Comparison of ENCODE assay signal across 1 cellular context in the genomic region with DNA sequence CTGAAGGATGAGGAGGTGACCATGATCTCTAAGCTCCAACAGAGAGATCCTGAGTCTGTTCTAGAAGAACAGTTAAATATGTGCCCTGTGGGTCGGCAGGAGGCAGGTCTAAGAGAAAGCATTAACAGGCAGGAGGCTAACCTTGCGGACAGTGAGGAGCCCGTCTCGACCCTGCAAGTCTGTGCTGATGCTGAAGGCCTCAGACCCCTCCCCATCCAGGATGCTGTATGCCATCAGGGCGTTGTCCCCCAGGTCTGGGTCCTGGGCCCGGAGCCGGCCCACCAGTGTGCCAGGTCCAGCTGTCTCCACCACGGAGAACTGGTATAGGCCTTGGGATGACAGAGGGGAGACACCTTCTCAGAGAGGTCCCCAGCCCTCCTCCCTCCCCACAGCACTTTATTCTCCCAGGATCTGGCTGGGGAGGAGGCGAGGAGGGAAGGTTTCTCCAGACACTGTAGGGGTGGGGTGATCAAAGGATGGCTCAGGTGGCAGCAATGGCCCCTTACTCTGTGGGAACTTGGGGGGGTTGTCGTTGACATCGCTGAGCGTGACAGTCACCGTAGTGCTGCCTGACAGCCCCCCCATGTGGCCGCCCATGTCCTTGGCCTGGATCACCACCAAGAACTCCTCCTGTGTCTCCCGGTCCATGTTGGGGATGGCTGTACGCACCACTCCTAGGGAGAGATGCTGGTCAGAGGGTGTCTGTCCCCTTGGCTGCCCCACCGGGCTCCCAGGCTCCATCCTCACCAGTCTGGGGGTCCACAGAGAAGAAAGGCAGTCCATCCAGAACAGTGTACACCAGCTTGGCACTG.
A peak's percentile ranks its signal among the peaks of the same experiment; 100 is the strongest.
TF ChIP-seq lines count a peak whose summit lies in the region.

No MANE protein-coding gene starts in this region.

TF ChIP-seq in HepG2, 621 proteins besides CTCF, POLR2A, EP300 and RAD21 (continued from another document and continues in another):
- no peak for TF ChIP-seq LRRFIP1 (CRISPR knock-in tag; conservative IDR thresholded peaks at IDR 0.05)
- no peak for TF ChIP-seq RBM39 (IDR thresholded peaks at IDR 0.05; ENCODE audit: low read depth, low read length, poor library complexity, severe bottlenecking)
- TF ChIP-seq FOXO1 (CRISPR knock-in tag; IDR thresholded peaks at IDR 0.05): no peak
- no peak for TF ChIP-seq ZSCAN25 (CRISPR knock-in tag; IDR thresholded peaks at IDR 0.05)
- TF ChIP-seq ZNF850 (CRISPR knock-in tag; conservative IDR thresholded peaks at IDR 0.05): no peak
- no peak for TF ChIP-seq ZNF333 (CRISPR knock-in tag; IDR thresholded peaks at IDR 0.05; ENCODE audit: borderline replicate concordance)
- no peak for TF ChIP-seq ZBTB10 (CRISPR knock-in tag; IDR thresholded peaks at IDR 0.05; ENCODE audit: borderline replicate concordance)
- TF ChIP-seq GTF2F1 (IDR thresholded peaks at IDR 0.05; ENCODE audit: low read length): no peak
- TF ChIP-seq ZNF782 (CRISPR knock-in tag; IDR thresholded peaks at IDR 0.05; ENCODE audit: borderline replicate concordance): no peak
- no peak for TF ChIP-seq ZBTB3 (CRISPR knock-in tag; IDR thresholded peaks at IDR 0.05; ENCODE audit: borderline replicate concordance, low read depth)
- no peak for TF ChIP-seq ZNF558 (CRISPR knock-in tag; IDR thresholded peaks at IDR 0.05; ENCODE audit: borderline replicate concordance)
- TF ChIP-seq ZNF512B (CRISPR knock-in tag; IDR thresholded peaks at IDR 0.05; ENCODE audit: borderline replicate concordance): peak; percentile 97; the same call in 1 of the 2 replicates
- TF ChIP-seq ZNF790 (CRISPR knock-in tag; IDR thresholded peaks at IDR 0.05; ENCODE audit: borderline replicate concordance): no peak
- 0 out of 2 replicates have a peak, but pooled peaks have one; percentile 13 for TF ChIP-seq ZNF619 (CRISPR knock-in tag; IDR thresholded peaks at IDR 0.05)
- TF ChIP-seq STAG1 (CRISPR knock-in tag; IDR thresholded peaks at IDR 0.05): peak; percentile 88
- peak; percentile 28; the same call in 1 of the 2 replicates for TF ChIP-seq SALL1 (CRISPR knock-in tag; IDR thresholded peaks at IDR 0.05)
- no peak for TF ChIP-seq ZBTB39 (CRISPR knock-in tag; IDR thresholded peaks at IDR 0.05)
- TF ChIP-seq RCOR2 (CRISPR knock-in tag; IDR thresholded peaks at IDR 0.05): no peak
- no peak for TF ChIP-seq ZNF343 (CRISPR knock-in tag; IDR thresholded peaks at IDR 0.05)
- no peak for TF ChIP-seq ZKSCAN8 (CRISPR knock-in tag; IDR thresholded peaks at IDR 0.05; ENCODE audit: borderline replicate concordance)
- TF ChIP-seq MAZ (IDR thresholded peaks at IDR 0.05; ENCODE audit: borderline replicate concordance, low read depth, low read length): no peak
- TF ChIP-seq MAZ (CRISPR knock-in tag; IDR thresholded peaks at IDR 0.05; ENCODE audit: low read depth): peak; percentile 43; the same call in 1 of the 2 replicates
- TF ChIP-seq, protein P1, sequence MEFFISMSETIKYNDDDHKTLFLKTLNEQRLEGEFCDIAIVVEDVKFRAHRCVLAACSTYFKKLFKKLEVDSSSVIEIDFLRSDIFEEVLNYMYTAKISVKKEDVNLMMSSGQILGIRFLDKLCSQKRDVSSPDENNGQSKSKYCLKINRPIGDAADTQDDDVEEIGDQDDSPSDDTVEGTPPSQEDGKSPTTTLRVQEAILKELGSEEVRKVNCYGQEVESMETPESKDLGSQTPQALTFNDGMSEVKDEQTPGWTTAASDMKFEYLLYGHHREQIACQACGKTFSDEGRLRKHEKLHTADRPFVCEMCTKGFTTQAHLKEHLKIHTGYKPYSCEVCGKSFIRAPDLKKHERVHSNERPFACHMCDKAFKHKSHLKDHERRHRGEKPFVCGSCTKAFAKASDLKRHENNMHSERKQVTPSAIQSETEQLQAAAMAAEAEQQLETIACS (CRISPR knock-in tag; IDR thresholded peaks at IDR 0.05): no peak
- no peak for TF ChIP-seq ZNF136 (CRISPR knock-in tag; IDR thresholded peaks at IDR 0.05; ENCODE audit: low read depth)
- no peak for TF ChIP-seq ZNF761 (CRISPR knock-in tag; conservative IDR thresholded peaks at IDR 0.05)
- no peak for TF ChIP-seq IKZF4 (CRISPR knock-in tag; IDR thresholded peaks at IDR 0.05; ENCODE audit: borderline replicate concordance, low read depth, not compliant biosample characterization)
- TF ChIP-seq, protein P2, sequence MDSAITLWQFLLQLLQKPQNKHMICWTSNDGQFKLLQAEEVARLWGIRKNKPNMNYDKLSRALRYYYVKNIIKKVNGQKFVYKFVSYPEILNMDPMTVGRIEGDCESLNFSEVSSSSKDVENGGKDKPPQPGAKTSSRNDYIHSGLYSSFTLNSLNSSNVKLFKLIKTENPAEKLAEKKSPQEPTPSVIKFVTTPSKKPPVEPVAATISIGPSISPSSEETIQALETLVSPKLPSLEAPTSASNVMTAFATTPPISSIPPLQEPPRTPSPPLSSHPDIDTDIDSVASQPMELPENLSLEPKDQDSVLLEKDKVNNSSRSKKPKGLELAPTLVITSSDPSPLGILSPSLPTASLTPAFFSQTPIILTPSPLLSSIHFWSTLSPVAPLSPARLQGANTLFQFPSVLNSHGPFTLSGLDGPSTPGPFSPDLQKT (CRISPR knock-in tag; IDR thresholded peaks at IDR 0.05; ENCODE audit: borderline replicate concordance): 0 out of 2 replicates have a peak, but pooled peaks have one; percentile 63
- no peak for TF ChIP-seq E2F5 (CRISPR knock-in tag; conservative IDR thresholded peaks at IDR 0.05)
- TF ChIP-seq XRCC5 (optimal IDR thresholded peaks at IDR 0.05; ENCODE audit: low read length): peak; percentile 38
- TF ChIP-seq, protein P3, sequence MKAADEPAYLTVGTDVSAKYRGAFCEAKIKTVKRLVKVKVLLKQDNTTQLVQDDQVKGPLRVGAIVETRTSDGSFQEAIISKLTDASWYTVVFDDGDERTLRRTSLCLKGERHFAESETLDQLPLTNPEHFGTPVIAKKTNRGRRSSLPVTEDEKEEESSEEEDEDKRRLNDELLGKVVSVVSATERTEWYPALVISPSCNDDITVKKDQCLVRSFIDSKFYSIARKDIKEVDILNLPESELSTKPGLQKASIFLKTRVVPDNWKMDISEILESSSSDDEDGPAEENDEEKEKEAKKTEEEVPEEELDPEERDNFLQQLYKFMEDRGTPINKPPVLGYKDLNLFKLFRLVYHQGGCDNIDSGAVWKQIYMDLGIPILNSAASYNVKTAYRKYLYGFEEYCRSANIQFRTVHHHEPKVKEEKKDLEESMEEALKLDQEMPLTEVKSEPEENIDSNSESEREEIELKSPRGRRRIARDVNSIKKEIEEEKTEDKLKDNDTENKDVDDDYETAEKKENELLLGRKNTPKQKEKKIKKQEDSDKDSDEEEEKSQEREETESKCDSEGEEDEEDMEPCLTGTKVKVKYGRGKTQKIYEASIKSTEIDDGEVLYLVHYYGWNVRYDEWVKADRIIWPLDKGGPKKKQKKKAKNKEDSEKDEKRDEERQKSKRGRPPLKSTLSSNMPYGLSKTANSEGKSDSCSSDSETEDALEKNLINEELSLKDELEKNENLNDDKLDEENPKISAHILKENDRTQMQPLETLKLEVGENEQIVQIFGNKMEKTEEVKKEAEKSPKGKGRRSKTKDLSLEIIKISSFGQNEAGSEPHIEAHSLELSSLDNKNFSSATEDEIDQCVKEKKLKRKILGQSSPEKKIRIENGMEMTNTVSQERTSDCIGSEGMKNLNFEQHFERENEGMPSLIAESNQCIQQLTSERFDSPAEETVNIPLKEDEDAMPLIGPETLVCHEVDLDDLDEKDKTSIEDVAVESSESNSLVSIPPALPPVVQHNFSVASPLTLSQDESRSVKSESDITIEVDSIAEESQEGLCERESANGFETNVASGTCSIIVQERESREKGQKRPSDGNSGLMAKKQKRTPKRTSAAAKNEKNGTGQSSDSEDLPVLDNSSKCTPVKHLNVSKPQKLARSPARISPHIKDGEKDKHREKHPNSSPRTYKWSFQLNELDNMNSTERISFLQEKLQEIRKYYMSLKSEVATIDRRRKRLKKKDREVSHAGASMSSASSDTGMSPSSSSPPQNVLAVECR (CRISPR knock-in tag; IDR thresholded peaks at IDR 0.05; ENCODE audit: borderline replicate concordance): peak; percentile 61
- peak; percentile 42; the same call in 1 of the 2 replicates for TF ChIP-seq ZNF263 (CRISPR knock-in tag; IDR thresholded peaks at IDR 0.05)
- TF ChIP-seq YY1 (IDR thresholded peaks at IDR 0.05; ENCODE audit: insufficient read depth, insufficient replicate concordance, low read depth, low read length): peak; percentile 26
- no peak for TF ChIP-seq ZNF75D (CRISPR knock-in tag; IDR thresholded peaks at IDR 0.05; ENCODE audit: borderline replicate concordance)
- no peak for TF ChIP-seq TRAFD1 (CRISPR knock-in tag; IDR thresholded peaks at IDR 0.05; ENCODE audit: borderline replicate concordance)
